27 cellular contexts compared by ENCODE assay signal in the genomic region with DNA sequence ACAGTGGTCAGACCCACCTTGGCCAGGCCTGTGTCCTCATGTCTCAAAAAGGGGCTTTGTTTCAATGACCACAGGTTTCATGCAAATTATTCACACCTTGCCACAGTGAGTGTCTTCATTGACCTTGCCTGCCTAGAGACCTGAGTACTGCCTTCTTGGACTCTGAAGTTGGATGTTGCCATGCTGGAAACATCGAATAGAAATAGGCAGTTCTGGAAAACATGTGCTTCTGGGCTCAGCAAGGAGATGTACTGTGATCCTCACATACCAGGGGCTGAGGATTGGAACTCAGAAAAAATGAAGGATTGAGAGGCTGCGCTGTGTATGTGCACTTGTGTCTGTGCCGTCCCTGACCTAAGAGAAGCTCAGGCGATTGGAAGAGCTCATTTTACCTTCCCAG.
"Had no signal": no experiment of that assay in that cellular context is flagged by ENCODE, and none has a peak within 500 bp of the region (broad histone marks: within the 10 kb centered on the region; RNA-seq: fewer than 3 reads in every experiment).

No MANE protein-coding gene starts in this region.

- H3K36me3 ChIP-seq: stomach, suprapubic skin, thoracic aorta, thyroid gland, tibial artery, tibial nerve, transverse colon, upper lobe of left lung, upper lobe of right lung, uterus, vagina had no signal

- H3K4me3 ChIP-seq: stomach, suprapubic skin, testis, thoracic aorta, thyroid gland, tibial artery, tibial nerve, transverse colon, upper lobe of left lung, upper lobe of right lung, uterus, vagina had no signal

- ATAC-seq: stimulated activated effector memory CD8-positive, alpha-beta T cell treated with anti-CD3 and anti-CD28 coated beads, Interleukin-12 subunit alpha, Interleukin-12 subunit beta, amount 100 ng/mL, for 72 hours; stimulated activated memory B cell treated with anti-CD40 and anti-IgM and Interleukin-4, amounts not matched to agents 10 μg/mL and 1 μg/mL and 100 μg/mL, for 72 hours; stimulated activated naive B cell treated with anti-CD40 and anti-IgM and Interleukin-4, amounts not matched to agents 10 μg/mL and 1 μg/mL and 100 μg/mL, for 72 hours; stimulated activated naive CD8-positive, alpha-beta T cell treated with anti-CD3 and anti-CD28 coated beads, Interleukin-15, amount 100 ng/mL, for 72 hours; stimulated activated naive CD8-positive, alpha-beta T cell treated with anti-CD3 and anti-CD28 coated beads, Interleukin-15, Interleukin-2, amounts not matched to agents 100 U/mL and 50 U/mL, for 24 hours; upper lobe of right lung had no signal

- H3K27ac ChIP-seq: stomach, suprapubic skin, testis, thoracic aorta, thyroid gland, tibial artery, tibial nerve, transverse colon, upper lobe of left lung, upper lobe of right lung, uterus, vagina had no signal

- H3K27me3 ChIP-seq: stomach, suprapubic skin, testis, thyroid gland, tibial artery, tibial nerve, transverse colon, upper lobe of left lung, upper lobe of right lung, uterus, vagina had no signal

- H3K4me1 ChIP-seq: testis, tibial artery, uterus had no signal

- DNase-seq: stimulated activated CD4-positive, alpha-beta T cell treated with anti-CD3 and anti-CD28 coated beads, Interleukin-2, amount 100 ng/mL, for 48 hours; stimulated activated CD4-positive, alpha-beta T cell treated with anti-CD3 and anti-CD28 coated beads, Interleukin-4, amount 100 ng/mL, for 1 hour; stimulated activated CD4-positive, alpha-beta T cell treated with anti-CD3 and anti-CD28 coated beads, Interleukin-4, amount 100 ng/mL, for 24 hours; stimulated activated CD4-positive, alpha-beta T cell treated with anti-CD3 and anti-CD28 coated beads, Interleukin-4, amount 100 ng/mL, for 4 hours; stimulated activated CD8-positive, alpha-beta memory T cell treated with anti-CD3 and anti-CD28 coated beads, Interleukin-4, amount 100 ng/mL, for 48 hours; stimulated activated naive B cell treated with anti-CD40 and anti-IgM and Interleukin-4, amounts not matched to agents 10 μg/mL and 1 μg/mL and 100 μg/mL, for 72 hours; stimulated activated naive CD4-positive, alpha-beta T cell; stimulated activated naive CD4-positive, alpha-beta T cell treated with Interleukin-2 at 50 U/mL for 16 hours; stimulated activated naive CD8-positive, alpha-beta T cell treated with anti-CD3 and anti-CD28 coated beads, Interleukin-15, amount 100 ng/mL, for 72 hours; stimulated activated naive CD8-positive, alpha-beta T cell treated with anti-CD3 and anti-CD28 coated beads, Interleukin-15, Interleukin-2, amounts not matched to agents 100 U/mL and 50 U/mL, for 24 hours; stomach; substantia nigra; testis; thyroid gland; tibial artery; transverse colon; trophoblast cell; upper lobe of left lung; upper lobe of right lung; uterus had no signal

- H3K9me3 ChIP-seq: stomach, suprapubic skin, testis, thoracic aorta, thyroid gland, tibial artery, transverse colon, upper lobe of left lung, upper lobe of right lung, uterus, vagina had no signal

- FAIRE-seq: urothelium cell line had no signal
